8 cellular contexts compared by ENCODE assay signal in the genomic region with DNA sequence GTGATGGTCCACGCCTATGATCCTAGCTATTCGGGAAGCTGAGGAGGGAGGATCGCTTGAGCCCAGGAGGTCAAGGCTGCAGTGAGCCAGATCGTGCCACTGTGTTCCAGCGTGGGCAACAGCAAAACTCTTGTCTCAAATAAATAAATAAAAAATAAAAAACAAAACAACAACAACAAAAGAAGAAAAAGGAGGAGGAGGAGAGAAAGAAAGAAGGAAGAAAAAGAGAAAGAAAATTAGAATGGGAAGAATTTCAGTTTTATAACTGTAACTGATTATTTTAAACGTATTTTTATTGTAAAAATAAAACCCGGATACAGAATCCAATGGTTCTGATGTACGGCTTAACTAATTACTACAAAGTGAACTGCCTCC. TPM values are rescaled to one million over a fixed set of nuclear protein-coding genes. Genes with fewer than 3 reads are reported as not detected.
DNase-seq lines count a peak whose midpoint lies in the region; ATAC-seq and TF ChIP-seq lines count a peak whose summit lies in the region.

No MANE protein-coding gene starts in this region.

- CTCF ChIA-PET in WTC11 (lab: Charles Lee) = interaction anchor here (2.4 kb wide), 2 partner anchors 8 to 51 kb away, joined by 5 to 8 read pairs; no protein-coding TSS in a partner anchor

- peaks cover 9% of the 10 kb centered on the region for H3K4me1 ChIP-seq in HAP-1

- no peaks in the 10 kb centered on the region for H3K36me3 ChIP-seq in HAP-1 (replicated peaks)

- H3K27me3 Mint-ChIP-seq in WTC11 (ENCODE audit: low read depth) = peaks cover 44% of the 10 kb centered on the region

- no peaks in the 10 kb centered on the region for H3K9me3 ChIP-seq in HAP-1

- no peak for TF ChIP-seq CTCF in WTC11 (IDR thresholded peaks at IDR 0.05)
- no peak for TF ChIP-seq CTCF in foreskin fibroblast (IDR thresholded peaks at IDR 0.05; ENCODE audit: low read depth, low read length)

- no peaks in the 10 kb centered on the region for H3K27me3 ChIP-seq in HAP-1 (ENCODE audit: low read depth)

- no peaks in the 10 kb centered on the region for H3K36me3 Mint-ChIP-seq in WTC11

- DNase-seq in HAP-1 (ENCODE audit: low spot score in 2 of 2) (no peak), WTC11 (ENCODE audit: low spot score) (no peak), foreskin fibroblast (peak in 1 of 2 donors; percentile 17), NCI-H187 treated with DMSO at 0.1 percent for 48 hours (lab: John Stamatoyannopoulos, UW) (no peak), COR-L47 (lab: John Stamatoyannopoulos, UW) (no peak), NCI-H146 (lab: John Stamatoyannopoulos, UW) (no peak)

- POLR2A ChIA-PET in WTC11 (lab: Charles Lee) = no interaction called here

- H3K9me3 Mint-ChIP-seq in WTC11 = no peaks in the 10 kb centered on the region

- no peak overlapping the region for H3K27ac Mint-ChIP-seq in WTC11

- H3K4me1 Mint-ChIP-seq in WTC11 = peaks cover 9% of the 10 kb centered on the region

- H3K4me3 ChIP-seq in HAP-1 = peak overlapping the region; percentile 32
- peak overlapping the region; percentile 53 to 64 for H3K4me3 ChIP-seq in foreskin fibroblast (ENCODE audit: low read depth in 1 of 2, low read length in 2 of 2)
- H3K4me3 ChIP-seq in skin epidermis = peak overlapping the region; percentile 30 to 47 (median 40)

- ATAC-seq in WTC11 = no peak
- ATAC-seq in GM21423 (IDR thresholded peaks at IDR 0.05; ENCODE audit: unreplicated experiment) = no peak

- H3K27ac ChIP-seq in skin epidermis = peak overlapping the region in 20 of 21 experiments; percentile 66 to 91 (median 84)

- in situ Hi-C loops in HAP-1 (cut with MboI; ENCODE audit: low sequenced_read_pairs) = no loop called here

- H3K4me3 Mint-ChIP-seq in WTC11 = peak overlapping the region; percentile 73

TF ChIP-seq in WTC11, 78 proteins besides CTCF, POLR2A, EP300 and RAD21:
- TF ChIP-seq ZNF219 (CRISPR knock-in tag; IDR thresholded peaks at IDR 0.05; ENCODE audit: borderline replicate concordance) (no peak), NR3C1 (CRISPR knock-in tag; conservative IDR thresholded peaks at IDR 0.05; ENCODE audit: low read depth) (no peak), GRHL2 (CRISPR knock-in tag; IDR thresholded peaks at IDR 0.05; ENCODE audit: insufficient replicate concordance, severe bottlenecking) (no peak)
- TF ChIP-seq, protein P1, sequence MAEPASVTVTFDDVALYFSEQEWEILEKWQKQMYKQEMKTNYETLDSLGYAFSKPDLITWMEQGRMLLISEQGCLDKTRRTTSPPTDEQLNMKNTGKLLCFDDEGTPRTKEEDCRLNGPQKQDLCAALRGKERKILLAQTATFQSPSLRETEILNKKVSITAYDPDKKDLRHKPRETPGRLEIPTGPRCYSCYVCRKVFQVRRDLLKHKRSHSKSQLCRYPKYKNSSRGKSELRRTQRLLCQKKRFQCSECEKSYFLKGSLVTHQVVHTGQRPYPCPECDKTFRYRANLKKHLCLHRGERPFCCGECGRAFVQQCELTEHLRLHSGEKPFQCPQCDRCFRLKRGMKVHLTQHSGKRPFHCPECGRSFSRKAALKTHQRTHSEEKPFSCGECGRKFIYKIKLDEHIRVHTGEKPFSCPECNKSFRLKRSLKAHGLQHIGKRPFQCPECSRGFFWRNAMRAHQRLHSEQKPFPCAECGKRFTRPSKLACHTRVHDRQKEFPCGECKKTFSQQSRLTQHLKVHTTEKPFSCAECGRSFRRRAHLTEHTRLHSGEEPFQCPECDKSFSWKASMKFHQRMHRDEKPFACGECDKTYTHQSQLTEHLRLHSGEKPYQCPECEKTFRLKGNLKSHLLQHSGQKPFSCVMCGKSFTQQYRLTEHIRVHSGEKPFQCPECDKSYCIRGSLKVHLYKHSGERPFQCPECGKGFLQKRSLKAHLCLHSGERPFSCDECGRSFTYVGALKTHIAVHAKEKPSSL (CRISPR knock-in tag; conservative IDR thresholded peaks at IDR 0.05) = no peak

RNA-seq across cellular contexts. Expression of a gene that starts 37.2 kb away (rescaled TPM):
- total RNA-seq in WTC11 (2021) = 397 to 474 TPM (median 462 TPM) in 3 replicates
